ENCODE assay signal across 35 cellular contexts in genomic region chr13:61370520-61370919, GRCh38. TPM values are rescaled to one million over a fixed set of nuclear protein-coding genes. Genes with fewer than 3 reads are reported as not detected.
"Had no signal": no experiment of that assay in that cellular context is flagged by ENCODE, and none has a peak within 500 bp of the region (broad histone marks: within the 10 kb centered on the region; RNA-seq: fewer than 3 reads in every experiment).

No MANE protein-coding gene starts in this region.

- H3K4me3 ChIP-seq: esophagus muscularis mucosa, heart left ventricle, psoas muscle, sigmoid colon, thoracic aorta, uterus had no signal

- H3K4me3 Mint-ChIP-seq: activated CD4-positive, alpha-beta memory T cell treated with anti-CD3 and anti-CD28 coated beads for 36 hours; activated CD4-positive, alpha-beta T cell treated with anti-CD3 and anti-CD28 coated beads, Interleukin-2, amount 10 ng/mL, durations not matched to agents 24 days and 14 days; activated naive CD4-positive, alpha-beta T cell treated with anti-CD3 and anti-CD28 coated beads, Interleukin-2, amount 50 U/mL, for 24 hours; activated naive CD8-positive, alpha-beta T cell treated with anti-CD3 and anti-CD28 coated beads, Interleukin-2, amount 50 U/mL, for 24 hours; activated T-helper 1 cell treated with anti-CD3 and anti-CD28 coated beads, Interleukin-12 subunit alpha, Interleukin-12 subunit beta, Interleukin-2, Interleukin-4 antibody, amounts not matched to agents 30 ng/mL and 10 ng/mL and 1 ng/mL, durations not matched to agents 14 hours and 24 hours and 36 hours; immature natural killer cell; mesothelial cell of epicardium; naive thymus-derived CD8-positive, alpha-beta T cell; neural crest cell; stimulated activated effector memory CD8-positive, alpha-beta T cell treated with anti-CD3 and anti-CD28 coated beads, Interleukin-12 subunit alpha, Interleukin-12 subunit beta, amount 100 ng/mL, for 72 hours; stimulated activated naive CD8-positive, alpha-beta T cell treated with anti-CD3 and anti-CD28 coated beads, Interleukin-15, Interleukin-2, amounts not matched to agents 100 ng/mL and 50 ng/mL, for 24 hours had no signal

- H3K27ac Mint-ChIP-seq: activated CD4-positive, alpha-beta memory T cell treated with anti-CD3 and anti-CD28 coated beads for 36 hours; activated CD4-positive, alpha-beta T cell treated with anti-CD3 and anti-CD28 coated beads, Interleukin-2, amount 10 ng/mL, durations not matched to agents 24 days and 14 days; activated naive CD4-positive, alpha-beta T cell treated with anti-CD3 and anti-CD28 coated beads, Interleukin-2, amount 50 U/mL, for 24 hours; activated naive CD8-positive, alpha-beta T cell treated with anti-CD3 and anti-CD28 coated beads, Interleukin-2, amount 50 U/mL, for 24 hours; activated T-helper 1 cell treated with anti-CD3 and anti-CD28 coated beads, Interleukin-12 subunit alpha, Interleukin-12 subunit beta, Interleukin-2, Interleukin-4 antibody, amounts not matched to agents 30 ng/mL and 10 ng/mL and 1 ng/mL, durations not matched to agents 14 hours and 24 hours and 36 hours; immature natural killer cell; mesothelial cell of epicardium; naive thymus-derived CD8-positive, alpha-beta T cell; stimulated activated effector memory CD8-positive, alpha-beta T cell treated with anti-CD3 and anti-CD28 coated beads, Interleukin-12 subunit alpha, Interleukin-12 subunit beta, amount 100 ng/mL, for 72 hours; stimulated activated naive CD8-positive, alpha-beta T cell treated with anti-CD3 and anti-CD28 coated beads, Interleukin-15, Interleukin-2, amounts not matched to agents 100 ng/mL and 50 ng/mL, for 24 hours had no signal

- ATAC-seq: activated naive CD8-positive, alpha-beta T cell treated with anti-CD3 and anti-CD28 coated beads, Interleukin-2, amount 50 U/mL, for 24 hours; foreskin keratinocyte; heart left ventricle; left colon; naive thymus-derived CD8-positive, alpha-beta T cell; psoas muscle; stimulated activated effector memory CD8-positive, alpha-beta T cell treated with anti-CD3 and anti-CD28 coated beads, Interleukin-12 subunit alpha, Interleukin-12 subunit beta, amount 100 ng/mL, for 72 hours had no signal

- DNase-seq: activated CD4-positive, alpha-beta memory T cell treated with anti-CD3 and anti-CD28 coated beads for 36 hours; activated CD4-positive, alpha-beta T cell treated with anti-CD3 and anti-CD28 coated beads, Interleukin-2, amount 10 ng/mL, durations not matched to agents 24 days and 14 days; activated CD4-positive, CD25-positive, alpha-beta regulatory T cell treated with anti-CD3 and anti-CD28 coated beads, Interleukin-2, amount 50 U/mL, for 72 hours; activated CD8-positive, alpha-beta memory T cell treated with anti-CD3 and anti-CD28 coated beads, Interleukin-2, amount 50 U/mL, for 4 hours; activated gamma-delta T cell; activated naive CD8-positive, alpha-beta T cell treated with anti-CD3 and anti-CD28 coated beads, Interleukin-2, amount 50 U/mL, for 24 hours; activated T-cell treated with anti-CD3 and anti-CD28 coated beads, Interleukin-2, amount 50 U/mL, for 1 hour; amygdala; dermis blood vessel endothelial cell; effector CD4-positive, alpha-beta T cell; foreskin keratinocyte; heart left ventricle; hypothalamus; immature natural killer cell; kidney; left colon; naive thymus-derived CD8-positive, alpha-beta T cell; occipital lobe; psoas muscle; sigmoid colon; small intestine; stimulated activated CD4-positive, alpha-beta T cell treated with anti-CD3 and anti-CD28 coated beads, Interleukin-4, amount 100 ng/mL, for 24 hours; T1000; trophoblast cell; uterus had no signal

- H3K36me3 ChIP-seq: esophagus muscularis mucosa, heart left ventricle, sigmoid colon, thoracic aorta, uterus had no signal

- H3K27me3 Mint-ChIP-seq: activated CD4-positive, alpha-beta memory T cell treated with anti-CD3 and anti-CD28 coated beads for 36 hours; activated CD4-positive, alpha-beta T cell treated with anti-CD3 and anti-CD28 coated beads, Interleukin-2, amount 10 ng/mL, durations not matched to agents 24 days and 14 days; activated naive CD4-positive, alpha-beta T cell treated with anti-CD3 and anti-CD28 coated beads, Interleukin-2, amount 50 U/mL, for 24 hours; activated naive CD8-positive, alpha-beta T cell treated with anti-CD3 and anti-CD28 coated beads, Interleukin-2, amount 50 U/mL, for 24 hours; naive thymus-derived CD8-positive, alpha-beta T cell; stimulated activated naive CD8-positive, alpha-beta T cell treated with anti-CD3 and anti-CD28 coated beads, Interleukin-15, Interleukin-2, amounts not matched to agents 100 ng/mL and 50 ng/mL, for 24 hours had no signal

- H3K9ac ChIP-seq: parathyroid adenoma had no signal

- H2AFZ ChIP-seq: parathyroid adenoma had no signal

- H3K27me3 ChIP-seq: esophagus muscularis mucosa, foreskin keratinocyte, heart left ventricle, sigmoid colon, uterus had no signal

- H3K4me1 Mint-ChIP-seq: activated CD4-positive, alpha-beta T cell treated with anti-CD3 and anti-CD28 coated beads, Interleukin-2, amount 10 ng/mL, durations not matched to agents 24 days and 14 days; activated naive CD4-positive, alpha-beta T cell treated with anti-CD3 and anti-CD28 coated beads, Interleukin-2, amount 50 U/mL, for 24 hours; activated naive CD8-positive, alpha-beta T cell treated with anti-CD3 and anti-CD28 coated beads, Interleukin-2, amount 50 U/mL, for 24 hours; immature natural killer cell; mesothelial cell of epicardium; naive thymus-derived CD8-positive, alpha-beta T cell; neural crest cell; stimulated activated effector memory CD8-positive, alpha-beta T cell treated with anti-CD3 and anti-CD28 coated beads, Interleukin-12 subunit alpha, Interleukin-12 subunit beta, amount 100 ng/mL, for 72 hours had no signal

- H3K36me3 Mint-ChIP-seq: activated CD4-positive, alpha-beta memory T cell treated with anti-CD3 and anti-CD28 coated beads for 36 hours; activated naive CD4-positive, alpha-beta T cell treated with anti-CD3 and anti-CD28 coated beads, Interleukin-2, amount 50 U/mL, for 24 hours; immature natural killer cell; mesothelial cell of epicardium; naive thymus-derived CD8-positive, alpha-beta T cell; stimulated activated effector memory CD8-positive, alpha-beta T cell treated with anti-CD3 and anti-CD28 coated beads, Interleukin-12 subunit alpha, Interleukin-12 subunit beta, amount 100 ng/mL, for 72 hours had no signal

- H3K79me2 ChIP-seq: parathyroid adenoma had no signal

- H3K9me3 ChIP-seq: esophagus muscularis mucosa, psoas muscle, sigmoid colon, thoracic aorta, uterus had no signal

- H3K4me1 ChIP-seq: esophagus muscularis mucosa, foreskin keratinocyte, heart left ventricle, parathyroid adenoma, psoas muscle, sigmoid colon, uterus had no signal

- H3K27ac ChIP-seq: esophagus muscularis mucosa, foreskin keratinocyte, heart left ventricle, parathyroid adenoma, psoas muscle, sigmoid colon, thoracic aorta, uterus had no signal

RNA-seq across cellular contexts. Expression of gene PCDH20, which starts 45.1 kb away (rescaled TPM):
- total RNA-seq: activated CD4-positive, alpha-beta memory T cell treated with anti-CD3 and anti-CD28 coated beads for 36 hours; activated CD4-positive, alpha-beta T cell treated with anti-CD3 and anti-CD28 coated beads, Interleukin-2, amount 10 ng/mL, durations not matched to agents 24 days and 14 days; activated CD8-positive, alpha-beta memory T cell treated with anti-CD3 and anti-CD28 coated beads for 36 hours; activated T-helper 1 cell treated with anti-CD3 and anti-CD28 coated beads, Interleukin-12 subunit alpha, Interleukin-12 subunit beta, Interleukin-2, Interleukin-4 antibody, amounts not matched to agents 30 ng/mL and 10 ng/mL and 1 ng/mL, durations not matched to agents 14 hours and 24 hours and 36 hours; foreskin keratinocyte; naive thymus-derived CD8-positive, alpha-beta T cell had no signal
- polyA plus RNA-seq: foreskin keratinocyte; naive thymus-derived CD8-positive, alpha-beta T cell had no signal
